28 cellular contexts compared by ENCODE assay signal in the genomic region with DNA sequence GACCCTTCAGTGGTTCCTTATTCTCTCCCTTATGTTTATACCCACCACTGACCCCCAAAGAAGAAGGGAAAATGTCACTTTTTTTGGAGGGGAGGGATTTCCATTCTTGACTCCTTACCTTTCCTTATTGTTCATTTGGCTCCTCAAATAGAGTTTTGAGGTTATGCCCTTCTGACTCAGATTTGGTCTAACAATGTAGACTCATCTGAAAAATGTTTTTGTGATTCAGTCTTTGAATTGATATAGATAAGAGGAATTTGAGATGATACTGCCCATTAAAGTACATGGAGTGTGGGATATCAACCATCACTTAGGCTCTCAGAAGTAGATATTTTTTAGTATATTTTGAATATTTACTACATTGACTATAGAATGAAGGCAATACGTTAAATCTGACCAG. TPM values are rescaled to one million over a fixed set of nuclear protein-coding genes. Genes with fewer than 3 reads are reported as not detected.
A peak's percentile ranks its signal among the peaks of the same experiment; 100 is the strongest.
DNase-seq lines count a peak whose midpoint lies in the region; ATAC-seq and TF ChIP-seq lines count a peak whose summit lies in the region.
"Had no signal": no experiment of that assay in that cellular context is flagged by ENCODE, and none has a peak within 500 bp of the region (broad histone marks: within the 10 kb centered on the region; RNA-seq: fewer than 3 reads in every experiment).

No MANE protein-coding gene starts in this region.

- peaks cover 6% of the 10 kb centered on the region; the same call in 1 of the 2 replicates for H3K4me1 ChIP-seq in PC-3 (ENCODE audit: insufficient read depth, low read length)
- H3K4me1 ChIP-seq: BLaER1, left ventricle myocardium inferior, right lobe of liver, upper lobe of left lung had no signal

- no peaks in the 10 kb centered on the region for H3F3A ChIP-seq in PC-3 (ENCODE audit: low read length, unreplicated experiment)

- H3K27me3 ChIP-seq in PC-3 (ENCODE audit: low read length), result no peaks in the 10 kb centered on the region
- H3K27me3 ChIP-seq: BLaER1, neutrophil, right lobe of liver, upper lobe of left lung had no signal

- H3K4me2 ChIP-seq in PC-3 (ENCODE audit: low read length), result no peak overlapping the region
- H3K4me2 ChIP-seq: BLaER1 had no signal

- H3K9ac ChIP-seq in PC-3 (ENCODE audit: low read length), result no peak overlapping the region
- H3K9ac ChIP-seq: BLaER1 had no signal

- no peaks in the 10 kb centered on the region for H3K79me2 ChIP-seq in PC-3 (ENCODE audit: low read length)

- peak; percentile 31 for ATAC-seq in PC-3
- ATAC-seq: right lobe of liver, Right ventricle myocardium inferior had no signal

- no peak overlapping the region for H2AFZ ChIP-seq in PC-3 (ENCODE audit: low read length)

- H3K4me3 ChIP-seq in PC-3 (ENCODE audit: low read length) (no peak overlapping the region), choroid plexus epithelial cell (ENCODE audit: low read depth, low read length) (no peak overlapping the region)
- H3K4me3 ChIP-seq: BLaER1, left ventricle myocardium inferior, right lobe of liver, upper lobe of left lung had no signal

- CTCF ChIA-PET in PC-3 (lab: Charles Lee), result no interaction called here

- H4K20me1 ChIP-seq in PC-3 (ENCODE audit: low read length), result peaks cover 4% of the 10 kb centered on the region; the same call in 1 of the 2 replicates
- H4K20me1 ChIP-seq: BLaER1 had no signal

- in situ Hi-C loops in GM13976 (cut with MboI; ENCODE audit: low sequenced_read_pairs, unreplicated experiment), result no loop called here

- H3K9me2 ChIP-seq in PC-3 (replicated peaks; ENCODE audit: low read length), result no peaks in the 10 kb centered on the region

- TF ChIP-seq CTCF in PC-3 (conservative IDR thresholded peaks at IDR 0.05; ENCODE audit: low read depth, low read length), result no peak
- no peak for TF ChIP-seq CTCF in choroid plexus epithelial cell (conservative IDR thresholded peaks at IDR 0.05; ENCODE audit: low read depth, low read length)
- TF ChIP-seq CTCF in GM13976 (IDR thresholded peaks at IDR 0.05; ENCODE audit: borderline replicate concordance, control extremely low read depth, extremely low read depth, insufficient read depth, missing control alignments), result no peak

- intact Hi-C loops in PC-3 (cut with micrococcal nuclease), result no loop called here

- no peaks in the 10 kb centered on the region for H3K9me3 ChIP-seq in PC-3 (ENCODE audit: low read length)
- H3K9me3 ChIP-seq: BLaER1, left ventricle myocardium inferior, neutrophil, right lobe of liver, upper lobe of left lung had no signal

- no peak overlapping the region for H3K27ac ChIP-seq in PC-3 (ENCODE audit: low read length)
- H3K27ac ChIP-seq: BLaER1, left ventricle myocardium inferior, neutrophil, right lobe of liver, upper lobe of left lung, VCaP had no signal

- POLR2A ChIA-PET in PC-3 (lab: Charles Lee; ENCODE audit: unreplicated experiment), result no interaction called here

- peaks cover 53% of the 10 kb centered on the region for H3K36me3 ChIP-seq in PC-3 (ENCODE audit: low read depth, low read length)

- no TSS peak for BruUV-seq in PC-3 (replicated peaks; lab: Mats Ljungman, UMichigan)

- DNase-seq in A172 (ENCODE audit: low spot score) (peak; percentile 23), GM03348 (ENCODE audit: low spot score) (peak; percentile 20), PC-3 (peak; percentile 55), choroid plexus epithelial cell (ENCODE audit: low read depth) (peak; percentile 9), DMS79 treated with DMSO at 0.1 percent for 48 hours (lab: John Stamatoyannopoulos, UW) (no peak), NCI-H146 (lab: John Stamatoyannopoulos, UW) (no peak), GM13976 (ENCODE audit: low spot score) (no peak), HPDE6-E6E7 (ENCODE audit: extremely low spot score) (no peak)
- DNase-seq: ACHN; activated CD4-positive, alpha-beta T cell treated with anti-CD3 and anti-CD28 coated beads, Interleukin-2, amount 10 ng/mL, durations not matched to agents 24 days and 14 days; activated T-cell treated with anti-CD3 and anti-CD28 coated beads, Interleukin-2, amount 50 U/mL, for 1 hour; endodermal cell; hypothalamus; immature natural killer cell; left ventricle myocardium inferior; naive B cell; NCI-H1105 treated with DMSO at 0.1 percent for 48 hours; NCI-H2081; NCI-H82; right lobe of liver; stimulated activated CD4-positive, alpha-beta T cell treated with anti-CD3 and anti-CD28 coated beads, Interleukin-12 subunit alpha, Interleukin-12 subunit beta, amount 100 ng/mL, for 4 hours; stimulated activated CD4-positive, alpha-beta T cell treated with anti-CD3 and anti-CD28 coated beads, Interleukin-4, amount 100 ng/mL, for 1 hour; substantia nigra; upper lobe of left lung had no signal

RNA-seq across cellular contexts. Expression of gene USP1, which starts 16.1 kb away (rescaled TPM):
- total RNA-seq in A172 (2014; rRNA removed; shearing (Covaris generic)), result 70.8 and 81.9 TPM in 2 replicates
- total RNA-seq in PC-3 (2014; rRNA removed), result 42.6 and 43.8 TPM in 2 replicates

Comparison
In these comparisons a context has a peak if more than half of its experiments do, and no peak if none do; other contexts are left out.
1. DNase-seq: peak in A172 (single experiment), GM03348 (single experiment), PC-3 (single experiment) and choroid plexus epithelial cell (single experiment); none in DMS79 treated with DMSO at 0.1 percent for 48 hours (single experiment), NCI-H146 (single experiment), GM13976 (single experiment) and HPDE6-E6E7 (single experiment).